ENCODE assay signal across 16 cellular contexts in genomic region chr7:36406156-36406555, GRCh38. TPM values are rescaled to one million over a fixed set of nuclear protein-coding genes. Genes with fewer than 3 reads are reported as not detected.
DNase-seq lines count a peak whose midpoint lies in the region; ATAC-seq and TF ChIP-seq lines count a peak whose summit lies in the region.
"Had no signal": no experiment of that assay in that cellular context is flagged by ENCODE, and none has a peak within 500 bp of the region (broad histone marks: within the 10 kb centered on the region; RNA-seq: fewer than 3 reads in every experiment).

No MANE protein-coding gene starts in this region.

- no peak for DNase-seq in activated naive CD4-positive, alpha-beta T cell treated with anti-CD3 and anti-CD28 coated beads, Interleukin-2, amount 10 ng/mL, durations not matched to agents 7 days and 5 days
- DNase-seq in activated naive CD4-positive, alpha-beta T cell treated with anti-CD3 and anti-CD28 coated beads, Interleukin-2, amount 50 U/mL, for 72 hours (ENCODE audit: low spot score in 2 of 2): no peak
- DNase-seq in dermis blood vessel endothelial cell: peak; percentile 19
- peak; percentile 79 for DNase-seq in inferior parietal cortex (ENCODE audit: extremely low spot score)
- no peak for DNase-seq in NCI-H226
- DNase-seq: DMS79 treated with DMSO at 0.1 percent for 48 hours; KG1; naive thymus-derived CD4-positive, alpha-beta T cell; NCI-H1417; SHP77; stimulated activated naive CD8-positive, alpha-beta T cell treated with anti-CD3 and anti-CD28 coated beads, Interleukin-15, Interleukin-2, amounts not matched to agents 100 U/mL and 50 U/mL, for 24 hours; T-helper 2 cell had no signal

- H3K36me3 Mint-ChIP-seq in activated naive CD4-positive, alpha-beta T cell treated with anti-CD3 and anti-CD28 coated beads, Interleukin-2, amount 10 ng/mL, durations not matched to agents 7 days and 5 days: peaks cover 56% of the 10 kb centered on the region
- H3K36me3 Mint-ChIP-seq in activated naive CD4-positive, alpha-beta T cell treated with anti-CD3 and anti-CD28 coated beads, Interleukin-2, amount 50 U/mL, for 72 hours: peaks cover 20 to 29% of the 10 kb centered on the region in 2 donors

- no peaks in the 10 kb centered on the region for H3K27me3 Mint-ChIP-seq in activated naive CD4-positive, alpha-beta T cell treated with anti-CD3 and anti-CD28 coated beads, Interleukin-2, amount 10 ng/mL, durations not matched to agents 7 days and 5 days
- H3K27me3 Mint-ChIP-seq: naive thymus-derived CD4-positive, alpha-beta T cell had no signal

- peak overlapping the region; percentile 43 for H3K27ac Mint-ChIP-seq in activated naive CD4-positive, alpha-beta T cell treated with anti-CD3 and anti-CD28 coated beads, Interleukin-2, amount 10 ng/mL, durations not matched to agents 7 days and 5 days
- H3K27ac Mint-ChIP-seq in activated naive CD4-positive, alpha-beta T cell treated with anti-CD3 and anti-CD28 coated beads, Interleukin-2, amount 50 U/mL, for 72 hours: no peak overlapping the region
- H3K27ac Mint-ChIP-seq: naive thymus-derived CD4-positive, alpha-beta T cell had no signal

- no peak for ATAC-seq in activated naive CD4-positive, alpha-beta T cell treated with anti-CD3 and anti-CD28 coated beads, Interleukin-2, amount 50 U/mL, for 72 hours
- ATAC-seq in SK-N-SH treated with all-trans-retinoic acid at 6 μM for 48 hours (no peak), HG02938 (IDR thresholded peaks at IDR 0.05; ENCODE audit: unreplicated experiment) (no peak), HG03378 (IDR thresholded peaks at IDR 0.05; ENCODE audit: unreplicated experiment) (no peak)
- ATAC-seq: naive thymus-derived CD4-positive, alpha-beta T cell; stimulated activated naive CD8-positive, alpha-beta T cell treated with anti-CD3 and anti-CD28 coated beads, Interleukin-15, Interleukin-2, amounts not matched to agents 100 U/mL and 50 U/mL, for 24 hours had no signal

- CTCF ChIA-PET in activated naive CD4-positive, alpha-beta T cell treated with anti-CD3 and anti-CD28 coated beads, Interleukin-2, amount 10 ng/mL, durations not matched to agents 7 days and 5 days (lab: Charles Lee): interaction anchor here (0.9 kb wide), 1 partner anchor 19 kb away, joined by 3 read pairs; no protein-coding TSS in a partner anchor

- H3K4me1 Mint-ChIP-seq in activated naive CD4-positive, alpha-beta T cell treated with anti-CD3 and anti-CD28 coated beads, Interleukin-2, amount 10 ng/mL, durations not matched to agents 7 days and 5 days: peaks cover 12% of the 10 kb centered on the region
- H3K4me1 Mint-ChIP-seq: CD14-positive monocyte had no signal

- no peak overlapping the region for H3K4me3 Mint-ChIP-seq in activated naive CD4-positive, alpha-beta T cell treated with anti-CD3 and anti-CD28 coated beads, Interleukin-2, amount 10 ng/mL, durations not matched to agents 7 days and 5 days
- H3K4me3 Mint-ChIP-seq: CD14-positive monocyte; naive thymus-derived CD4-positive, alpha-beta T cell had no signal

- no peaks in the 10 kb centered on the region for H3K9me3 Mint-ChIP-seq in activated naive CD4-positive, alpha-beta T cell treated with anti-CD3 and anti-CD28 coated beads, Interleukin-2, amount 10 ng/mL, durations not matched to agents 7 days and 5 days
- no peaks in the 10 kb centered on the region for H3K9me3 Mint-ChIP-seq in activated naive CD4-positive, alpha-beta T cell treated with anti-CD3 and anti-CD28 coated beads, Interleukin-2, amount 50 U/mL, for 72 hours
- H3K9me3 Mint-ChIP-seq: CD14-positive monocyte; naive thymus-derived CD4-positive, alpha-beta T cell had no signal

TF ChIP-seq in SK-N-SH treated with all-trans-retinoic acid at 6 μM for 48 hours, 23 proteins besides CTCF, POLR2A, EP300 and RAD21:
- TF ChIP-seq ARNTL (CRISPR knock-in tag; IDR thresholded peaks at IDR 0.05; ENCODE audit: borderline replicate concordance, low read depth) (no peak), GLIS3 (CRISPR knock-in tag; IDR thresholded peaks at IDR 0.05) (no peak), TOX (CRISPR knock-in tag; IDR thresholded peaks at IDR 0.05; ENCODE audit: borderline replicate concordance) (no peak), BACH2 (CRISPR knock-in tag; IDR thresholded peaks at IDR 0.05; ENCODE audit: borderline replicate concordance) (no peak), SNAI2 (CRISPR knock-in tag; IDR thresholded peaks at IDR 0.05) (no peak), CSDC2 (CRISPR knock-in tag; IDR thresholded peaks at IDR 0.05) (no peak), ZNF8 (CRISPR knock-in tag; IDR thresholded peaks at IDR 0.05) (no peak)
- TF ChIP-seq, protein P1, sequence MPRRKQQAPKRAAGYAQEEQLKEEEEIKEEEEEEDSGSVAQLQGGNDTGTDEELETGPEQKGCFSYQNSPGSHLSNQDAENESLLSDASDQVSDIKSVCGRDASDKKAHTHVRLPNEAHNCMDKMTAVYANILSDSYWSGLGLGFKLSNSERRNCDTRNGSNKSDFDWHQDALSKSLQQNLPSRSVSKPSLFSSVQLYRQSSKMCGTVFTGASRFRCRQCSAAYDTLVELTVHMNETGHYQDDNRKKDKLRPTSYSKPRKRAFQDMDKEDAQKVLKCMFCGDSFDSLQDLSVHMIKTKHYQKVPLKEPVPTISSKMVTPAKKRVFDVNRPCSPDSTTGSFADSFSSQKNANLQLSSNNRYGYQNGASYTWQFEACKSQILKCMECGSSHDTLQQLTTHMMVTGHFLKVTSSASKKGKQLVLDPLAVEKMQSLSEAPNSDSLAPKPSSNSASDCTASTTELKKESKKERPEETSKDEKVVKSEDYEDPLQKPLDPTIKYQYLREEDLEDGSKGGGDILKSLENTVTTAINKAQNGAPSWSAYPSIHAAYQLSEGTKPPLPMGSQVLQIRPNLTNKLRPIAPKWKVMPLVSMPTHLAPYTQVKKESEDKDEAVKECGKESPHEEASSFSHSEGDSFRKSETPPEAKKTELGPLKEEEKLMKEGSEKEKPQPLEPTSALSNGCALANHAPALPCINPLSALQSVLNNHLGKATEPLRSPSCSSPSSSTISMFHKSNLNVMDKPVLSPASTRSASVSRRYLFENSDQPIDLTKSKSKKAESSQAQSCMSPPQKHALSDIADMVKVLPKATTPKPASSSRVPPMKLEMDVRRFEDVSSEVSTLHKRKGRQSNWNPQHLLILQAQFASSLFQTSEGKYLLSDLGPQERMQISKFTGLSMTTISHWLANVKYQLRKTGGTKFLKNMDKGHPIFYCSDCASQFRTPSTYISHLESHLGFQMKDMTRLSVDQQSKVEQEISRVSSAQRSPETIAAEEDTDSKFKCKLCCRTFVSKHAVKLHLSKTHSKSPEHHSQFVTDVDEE (CRISPR knock-in tag; IDR thresholded peaks at IDR 0.05): no peak
- TF ChIP-seq, protein P2, sequence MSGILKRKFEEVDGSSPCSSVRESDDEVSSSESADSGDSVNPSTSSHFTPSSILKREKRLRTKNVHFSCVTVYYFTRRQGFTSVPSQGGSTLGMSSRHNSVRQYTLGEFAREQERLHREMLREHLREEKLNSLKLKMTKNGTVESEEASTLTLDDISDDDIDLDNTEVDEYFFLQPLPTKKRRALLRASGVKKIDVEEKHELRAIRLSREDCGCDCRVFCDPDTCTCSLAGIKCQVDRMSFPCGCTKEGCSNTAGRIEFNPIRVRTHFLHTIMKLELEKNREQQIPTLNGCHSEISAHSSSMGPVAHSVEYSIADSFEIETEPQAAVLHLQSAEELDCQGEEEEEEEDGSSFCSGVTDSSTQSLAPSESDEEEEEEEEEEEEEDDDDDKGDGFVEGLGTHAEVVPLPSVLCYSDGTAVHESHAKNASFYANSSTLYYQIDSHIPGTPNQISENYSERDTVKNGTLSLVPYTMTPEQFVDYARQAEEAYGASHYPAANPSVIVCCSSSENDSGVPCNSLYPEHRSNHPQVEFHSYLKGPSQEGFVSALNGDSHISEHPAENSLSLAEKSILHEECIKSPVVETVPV (CRISPR knock-in tag; IDR thresholded peaks at IDR 0.05): no peak

RNA-seq across cellular contexts. Expression of gene ANLN, which starts 16.5 kb away (rescaled TPM):
- total RNA-seq in activated naive CD4-positive, alpha-beta T cell treated with anti-CD3 and anti-CD28 coated beads, Interleukin-2, amount 50 U/mL, for 72 hours: 100 to 1,000 TPM in 1 of 2 donors, 10 to 100 TPM in 1; 63.4 to 117 TPM
- total RNA-seq in dermis blood vessel endothelial cell: 21.6 and 95.5 TPM in 2 replicates

Comparison
In these comparisons a context has a peak if more than half of its experiments do, and no peak if none do; other contexts are left out.
1. DNase-seq: peak in dermis blood vessel endothelial cell (single experiment) and inferior parietal cortex (single experiment); none in activated naive CD4-positive, alpha-beta T cell treated with anti-CD3 and anti-CD28 coated beads, Interleukin-2, amount 10 ng/mL, durations not matched to agents 7 days and 5 days (single experiment), activated naive CD4-positive, alpha-beta T cell treated with anti-CD3 and anti-CD28 coated beads, Interleukin-2, amount 50 U/mL, for 72 hours (0 of 2) and NCI-H226 (single experiment).